Comparison of ENCODE assay signal across 1 cellular context in the genomic region with DNA sequence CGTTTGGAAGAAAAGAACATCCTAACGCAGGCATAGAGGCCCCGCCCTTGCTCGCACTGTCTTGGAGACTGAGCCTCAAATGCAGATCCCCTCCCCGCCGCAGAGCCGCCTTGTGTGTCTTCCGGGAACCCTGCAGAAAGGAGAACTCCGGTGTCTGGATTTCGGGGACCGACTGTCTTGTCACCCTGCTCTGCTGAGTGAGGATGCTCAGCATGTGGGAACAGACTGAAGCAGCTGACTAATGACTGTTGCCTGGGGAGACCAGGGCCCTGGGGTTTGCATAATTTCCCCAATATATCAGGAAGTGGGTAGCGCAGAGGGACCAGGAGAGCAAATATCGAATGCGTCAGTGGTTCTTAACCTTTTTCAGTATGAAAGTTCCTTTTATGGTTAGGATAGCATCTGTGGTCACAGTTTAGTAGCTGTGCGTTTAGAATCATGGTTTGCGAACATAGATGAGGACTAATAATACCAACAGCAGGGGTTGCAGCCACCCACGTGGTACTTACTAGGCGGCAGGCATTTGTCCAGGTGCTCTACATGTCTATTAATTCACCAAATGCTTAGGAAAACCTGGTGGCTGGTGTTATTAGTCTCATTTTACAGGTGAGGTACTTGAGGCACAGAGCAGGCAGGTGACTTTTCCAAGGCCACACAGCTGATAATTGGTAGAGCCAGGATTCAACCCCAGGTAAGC.
TF ChIP-seq lines count a peak whose summit lies in the region.

No MANE protein-coding gene starts in this region.

TF ChIP-seq in H1, 55 proteins besides CTCF, POLR2A, EP300 and RAD21 (continued from another document):
- TF ChIP-seq, protein P1, sequence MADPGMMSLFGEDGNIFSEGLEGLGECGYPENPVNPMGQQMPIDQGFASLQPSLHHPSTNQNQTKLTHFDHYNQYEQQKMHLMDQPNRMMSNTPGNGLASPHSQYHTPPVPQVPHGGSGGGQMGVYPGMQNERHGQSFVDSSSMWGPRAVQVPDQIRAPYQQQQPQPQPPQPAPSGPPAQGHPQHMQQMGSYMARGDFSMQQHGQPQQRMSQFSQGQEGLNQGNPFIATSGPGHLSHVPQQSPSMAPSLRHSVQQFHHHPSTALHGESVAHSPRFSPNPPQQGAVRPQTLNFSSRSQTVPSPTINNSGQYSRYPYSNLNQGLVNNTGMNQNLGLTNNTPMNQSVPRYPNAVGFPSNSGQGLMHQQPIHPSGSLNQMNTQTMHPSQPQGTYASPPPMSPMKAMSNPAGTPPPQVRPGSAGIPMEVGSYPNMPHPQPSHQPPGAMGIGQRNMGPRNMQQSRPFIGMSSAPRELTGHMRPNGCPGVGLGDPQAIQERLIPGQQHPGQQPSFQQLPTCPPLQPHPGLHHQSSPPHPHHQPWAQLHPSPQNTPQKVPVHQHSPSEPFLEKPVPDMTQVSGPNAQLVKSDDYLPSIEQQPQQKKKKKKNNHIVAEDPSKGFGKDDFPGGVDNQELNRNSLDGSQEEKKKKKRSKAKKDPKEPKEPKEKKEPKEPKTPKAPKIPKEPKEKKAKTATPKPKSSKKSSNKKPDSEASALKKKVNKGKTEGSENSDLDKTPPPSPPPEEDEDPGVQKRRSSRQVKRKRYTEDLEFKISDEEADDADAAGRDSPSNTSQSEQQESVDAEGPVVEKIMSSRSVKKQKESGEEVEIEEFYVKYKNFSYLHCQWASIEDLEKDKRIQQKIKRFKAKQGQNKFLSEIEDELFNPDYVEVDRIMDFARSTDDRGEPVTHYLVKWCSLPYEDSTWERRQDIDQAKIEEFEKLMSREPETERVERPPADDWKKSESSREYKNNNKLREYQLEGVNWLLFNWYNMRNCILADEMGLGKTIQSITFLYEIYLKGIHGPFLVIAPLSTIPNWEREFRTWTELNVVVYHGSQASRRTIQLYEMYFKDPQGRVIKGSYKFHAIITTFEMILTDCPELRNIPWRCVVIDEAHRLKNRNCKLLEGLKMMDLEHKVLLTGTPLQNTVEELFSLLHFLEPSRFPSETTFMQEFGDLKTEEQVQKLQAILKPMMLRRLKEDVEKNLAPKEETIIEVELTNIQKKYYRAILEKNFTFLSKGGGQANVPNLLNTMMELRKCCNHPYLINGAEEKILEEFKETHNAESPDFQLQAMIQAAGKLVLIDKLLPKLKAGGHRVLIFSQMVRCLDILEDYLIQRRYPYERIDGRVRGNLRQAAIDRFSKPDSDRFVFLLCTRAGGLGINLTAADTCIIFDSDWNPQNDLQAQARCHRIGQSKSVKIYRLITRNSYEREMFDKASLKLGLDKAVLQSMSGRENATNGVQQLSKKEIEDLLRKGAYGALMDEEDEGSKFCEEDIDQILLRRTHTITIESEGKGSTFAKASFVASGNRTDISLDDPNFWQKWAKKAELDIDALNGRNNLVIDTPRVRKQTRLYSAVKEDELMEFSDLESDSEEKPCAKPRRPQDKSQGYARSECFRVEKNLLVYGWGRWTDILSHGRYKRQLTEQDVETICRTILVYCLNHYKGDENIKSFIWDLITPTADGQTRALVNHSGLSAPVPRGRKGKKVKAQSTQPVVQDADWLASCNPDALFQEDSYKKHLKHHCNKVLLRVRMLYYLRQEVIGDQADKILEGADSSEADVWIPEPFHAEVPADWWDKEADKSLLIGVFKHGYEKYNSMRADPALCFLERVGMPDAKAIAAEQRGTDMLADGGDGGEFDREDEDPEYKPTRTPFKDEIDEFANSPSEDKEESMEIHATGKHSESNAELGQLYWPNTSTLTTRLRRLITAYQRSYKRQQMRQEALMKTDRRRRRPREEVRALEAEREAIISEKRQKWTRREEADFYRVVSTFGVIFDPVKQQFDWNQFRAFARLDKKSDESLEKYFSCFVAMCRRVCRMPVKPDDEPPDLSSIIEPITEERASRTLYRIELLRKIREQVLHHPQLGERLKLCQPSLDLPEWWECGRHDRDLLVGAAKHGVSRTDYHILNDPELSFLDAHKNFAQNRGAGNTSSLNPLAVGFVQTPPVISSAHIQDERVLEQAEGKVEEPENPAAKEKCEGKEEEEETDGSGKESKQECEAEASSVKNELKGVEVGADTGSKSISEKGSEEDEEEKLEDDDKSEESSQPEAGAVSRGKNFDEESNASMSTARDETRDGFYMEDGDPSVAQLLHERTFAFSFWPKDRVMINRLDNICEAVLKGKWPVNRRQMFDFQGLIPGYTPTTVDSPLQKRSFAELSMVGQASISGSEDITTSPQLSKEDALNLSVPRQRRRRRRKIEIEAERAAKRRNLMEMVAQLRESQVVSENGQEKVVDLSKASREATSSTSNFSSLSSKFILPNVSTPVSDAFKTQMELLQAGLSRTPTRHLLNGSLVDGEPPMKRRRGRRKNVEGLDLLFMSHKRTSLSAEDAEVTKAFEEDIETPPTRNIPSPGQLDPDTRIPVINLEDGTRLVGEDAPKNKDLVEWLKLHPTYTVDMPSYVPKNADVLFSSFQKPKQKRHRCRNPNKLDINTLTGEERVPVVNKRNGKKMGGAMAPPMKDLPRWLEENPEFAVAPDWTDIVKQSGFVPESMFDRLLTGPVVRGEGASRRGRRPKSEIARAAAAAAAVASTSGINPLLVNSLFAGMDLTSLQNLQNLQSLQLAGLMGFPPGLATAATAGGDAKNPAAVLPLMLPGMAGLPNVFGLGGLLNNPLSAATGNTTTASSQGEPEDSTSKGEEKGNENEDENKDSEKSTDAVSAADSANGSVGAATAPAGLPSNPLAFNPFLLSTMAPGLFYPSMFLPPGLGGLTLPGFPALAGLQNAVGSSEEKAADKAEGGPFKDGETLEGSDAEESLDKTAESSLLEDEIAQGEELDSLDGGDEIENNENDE (IDR thresholded peaks at IDR 0.05; ENCODE audit: insufficient replicate concordance, low read length) = no peak
- no peak for TF ChIP-seq FOSL1 (IDR thresholded peaks at IDR 0.05; ENCODE audit: insufficient read depth, low read depth, low read length)
- TF ChIP-seq SIX5 (IDR thresholded peaks at IDR 0.05; ENCODE audit: low read depth, low read length) = no peak
- no peak for TF ChIP-seq SUZ12 (IDR thresholded peaks at IDR 0.05; ENCODE audit: low read length)
- no peak for TF ChIP-seq TBP (IDR thresholded peaks at IDR 0.05; ENCODE audit: low read depth, low read length)
- TF ChIP-seq, protein P2, sequence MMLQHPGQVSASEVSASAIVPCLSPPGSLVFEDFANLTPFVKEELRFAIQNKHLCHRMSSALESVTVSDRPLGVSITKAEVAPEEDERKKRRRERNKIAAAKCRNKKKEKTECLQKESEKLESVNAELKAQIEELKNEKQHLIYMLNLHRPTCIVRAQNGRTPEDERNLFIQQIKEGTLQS (IDR thresholded peaks at IDR 0.05; ENCODE audit: insufficient read depth, low read depth, low read length) = no peak
- no peak for TF ChIP-seq SAP30 (IDR thresholded peaks at IDR 0.05; ENCODE audit: insufficient read depth, insufficient replicate concordance, low read length)
- TF ChIP-seq TAF7 (optimal IDR thresholded peaks at IDR 0.05; ENCODE audit: borderline replicate concordance, low read depth, low read length) = no peak
- TF ChIP-seq, protein P3, sequence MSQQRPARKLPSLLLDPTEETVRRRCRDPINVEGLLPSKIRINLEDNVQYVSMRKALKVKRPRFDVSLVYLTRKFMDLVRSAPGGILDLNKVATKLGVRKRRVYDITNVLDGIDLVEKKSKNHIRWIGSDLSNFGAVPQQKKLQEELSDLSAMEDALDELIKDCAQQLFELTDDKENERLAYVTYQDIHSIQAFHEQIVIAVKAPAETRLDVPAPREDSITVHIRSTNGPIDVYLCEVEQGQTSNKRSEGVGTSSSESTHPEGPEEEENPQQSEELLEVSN (IDR thresholded peaks at IDR 0.05) = no peak
- TF ChIP-seq SP4 (IDR thresholded peaks at IDR 0.05; ENCODE audit: low read length) = no peak
